Comparison of ENCODE assay signal across 7 cellular contexts in the genomic region with DNA sequence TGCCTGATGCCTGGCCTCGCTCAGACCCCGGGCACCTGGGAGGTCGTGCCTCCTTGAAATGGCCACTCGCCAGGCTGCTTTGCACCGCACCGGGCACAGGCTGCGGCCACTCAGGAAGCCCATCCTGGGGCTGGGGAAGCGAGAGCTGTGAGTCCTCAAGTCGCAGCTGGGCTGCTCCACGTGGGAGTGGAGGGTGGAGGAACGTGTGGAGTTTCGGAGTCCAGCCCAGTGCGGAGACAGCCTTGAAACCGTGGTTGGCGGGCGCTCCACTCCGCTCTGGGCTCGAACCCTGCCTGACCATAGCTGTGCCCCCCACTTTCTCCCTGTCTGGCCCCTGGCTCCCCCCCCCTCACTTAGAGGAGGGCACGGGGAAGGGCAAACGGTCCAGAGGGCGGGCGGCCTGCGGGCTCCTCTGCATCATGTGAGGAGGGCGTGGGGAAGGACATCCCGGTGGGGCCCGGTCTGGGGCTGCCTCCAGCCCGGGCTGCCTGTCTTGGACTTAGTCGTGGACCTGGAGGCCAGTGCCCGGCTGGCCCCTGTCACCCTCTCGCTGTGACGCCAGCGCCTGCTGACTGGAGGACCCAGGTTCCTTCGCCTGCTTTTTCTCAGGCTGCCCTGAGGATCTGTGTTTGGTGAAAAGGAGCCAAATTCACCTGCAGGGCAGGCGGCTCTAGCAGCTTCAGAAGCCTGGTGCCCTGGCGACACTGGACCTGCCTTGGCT. TPM values are rescaled to one million over a fixed set of nuclear protein-coding genes. Genes with fewer than 3 reads are reported as not detected.
DNase-seq lines count a peak whose midpoint lies in the region; ATAC-seq lines count a peak whose summit lies in the region.

No MANE protein-coding gene starts in this region.

- peak overlapping the region in 1 of 2 donors; percentile 71 for H3K27ac Mint-ChIP-seq in stimulated activated naive CD8-positive, alpha-beta T cell treated with anti-CD3 and anti-CD28 coated beads, Interleukin-15, amount 100 ng/mL, for 72 hours

- peak overlapping the region; percentile 41; the same call in 1 of the 2 replicates for H3K27ac ChIP-seq in HUES6 (ENCODE audit: low read depth, low read length)

- peak overlapping the region; percentile 98 for H3K4me3 ChIP-seq in HUES6 (ENCODE audit: low read depth, low read length)

- H3K4me1 Mint-ChIP-seq in stimulated activated naive CD8-positive, alpha-beta T cell treated with anti-CD3 and anti-CD28 coated beads, Interleukin-15, amount 100 ng/mL, for 72 hours = peaks cover 42% of the 10 kb centered on the region

- DNase-seq in amniotic epithelial cell (ENCODE audit: low read depth) (peak; percentile 37), iris pigment epithelial cell (ENCODE audit: low read depth) (peak; percentile 52), mesenteric fat pad (ENCODE audit: low spot score) (no peak)
- DNase-seq in stimulated activated naive CD8-positive, alpha-beta T cell treated with anti-CD3 and anti-CD28 coated beads, Interleukin-15, amount 100 ng/mL, for 72 hours = no peak

- no peaks in the 10 kb centered on the region for H3K27me3 ChIP-seq in HUES6 (ENCODE audit: control insufficient read depth, insufficient read depth, low read length)

- H3K9ac ChIP-seq in HUES6 (ENCODE audit: low read length) = peak overlapping the region; percentile 51

- H3K4me3 Mint-ChIP-seq in stimulated activated naive CD8-positive, alpha-beta T cell treated with anti-CD3 and anti-CD28 coated beads, Interleukin-15, amount 100 ng/mL, for 72 hours = peak overlapping the region; percentile 95 to 98

- ATAC-seq in stimulated activated naive CD8-positive, alpha-beta T cell treated with anti-CD3 and anti-CD28 coated beads, Interleukin-15, amount 100 ng/mL, for 72 hours = no peak
- ATAC-seq in HG03159 (IDR thresholded peaks at IDR 0.05; ENCODE audit: unreplicated experiment) = no peak
- ATAC-seq in GM19035 (IDR thresholded peaks at IDR 0.05; ENCODE audit: unreplicated experiment) = no peak

- no peaks in the 10 kb centered on the region for H3K9me3 ChIP-seq in HUES6 (ENCODE audit: control insufficient read depth, insufficient read depth, low read depth, low read length)

- peaks cover 47% of the 10 kb centered on the region for H3K36me3 ChIP-seq in HUES6 (ENCODE audit: control insufficient read depth, insufficient read depth, low read length)

- H3K9me3 Mint-ChIP-seq in stimulated activated naive CD8-positive, alpha-beta T cell treated with anti-CD3 and anti-CD28 coated beads, Interleukin-15, amount 100 ng/mL, for 72 hours = no peaks in the 10 kb centered on the region

- H3K27me3 Mint-ChIP-seq in stimulated activated naive CD8-positive, alpha-beta T cell treated with anti-CD3 and anti-CD28 coated beads, Interleukin-15, amount 100 ng/mL, for 72 hours = no peaks in the 10 kb centered on the region

- peaks cover 12% of the 10 kb centered on the region for H3K4me1 ChIP-seq in HUES6 (ENCODE audit: control insufficient read depth, insufficient read depth, low read length)

RNA-seq across cellular contexts. Expression of gene UBE2I, which starts 2.5 kb away (rescaled TPM):
- 91.9 TPM for total RNA-seq in mesenteric fat pad

RNA-seq across cellular contexts. Expression of gene BAIAP3, which starts 21.5 kb away (rescaled TPM):
- 1.3 TPM for total RNA-seq in mesenteric fat pad

RNA-seq across cellular contexts. Expression of gene TSR3, which starts 39.8 kb away (rescaled TPM):
- 58.2 TPM for total RNA-seq in mesenteric fat pad

RNA-seq across cellular contexts. Expression of gene GNPTG, which starts 39.8 kb away (rescaled TPM):
- total RNA-seq in mesenteric fat pad = 72.1 TPM

RNA-seq across cellular contexts. Expression of gene TPSD1, which starts 56.0 kb away (rescaled TPM):
- not detected for total RNA-seq in mesenteric fat pad

Comparison
In these comparisons a context has a peak if more than half of its experiments do, and no peak if none do; other contexts are left out.
1. DNase-seq: peak in amniotic epithelial cell (single experiment) and iris pigment epithelial cell (single experiment); none in stimulated activated naive CD8-positive, alpha-beta T cell treated with anti-CD3 and anti-CD28 coated beads, Interleukin-15, amount 100 ng/mL, for 72 hours (0 of 2) and mesenteric fat pad (single experiment).